8 cellular contexts compared by ENCODE assay signal in the genomic region with DNA sequence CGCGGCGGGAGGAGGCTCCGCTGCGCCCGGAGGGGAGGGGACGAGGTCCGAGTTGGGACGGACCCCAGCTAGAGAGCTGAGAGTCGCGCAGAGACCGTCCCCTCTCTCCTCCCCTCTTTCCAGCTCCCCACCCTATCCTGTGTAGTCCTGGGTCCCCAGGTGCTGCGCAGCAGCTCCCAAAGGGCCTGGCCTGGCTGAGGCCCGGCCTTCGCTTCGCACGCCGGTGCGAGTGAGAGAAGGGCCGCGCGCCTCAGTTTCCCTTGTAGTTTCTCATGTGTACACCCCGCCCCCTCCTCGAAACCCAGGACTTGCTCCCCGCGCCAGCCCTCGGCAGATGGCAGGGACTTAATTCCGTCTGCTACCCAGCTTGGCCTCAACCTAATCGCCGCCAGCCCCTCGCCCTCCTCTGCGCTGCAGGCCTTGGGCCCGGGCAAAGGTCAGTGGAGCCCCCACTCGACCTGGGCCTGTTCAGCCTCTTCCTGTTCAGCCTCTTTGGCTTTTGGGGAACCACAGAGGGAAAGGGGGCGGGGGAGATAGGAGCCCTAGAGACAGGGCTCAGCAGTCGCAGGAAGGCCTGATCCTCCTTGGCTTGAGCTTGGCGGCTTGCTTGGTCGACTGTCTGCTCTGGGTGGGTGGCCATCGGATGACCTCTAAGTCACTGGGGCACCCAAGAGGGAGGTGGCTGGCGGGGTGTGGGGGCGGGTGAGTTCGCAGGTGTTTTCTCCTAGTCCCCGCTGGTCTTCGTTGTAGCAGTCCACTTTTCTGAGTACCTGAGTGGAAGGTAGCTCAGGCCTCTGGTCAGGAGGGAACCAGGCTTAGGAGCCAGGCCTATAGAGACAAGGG. TPM values are rescaled to one million over a fixed set of nuclear protein-coding genes. Genes with fewer than 3 reads are reported as not detected.
DNase-seq lines count a peak whose midpoint lies in the region; ATAC-seq and TF ChIP-seq lines count a peak whose summit lies in the region.

No MANE protein-coding gene starts in this region.

- peaks cover 0 to 7% (median 3%) of the 10 kb centered on the region in 5 donors for H3K36me3 Mint-ChIP-seq in naive thymus-derived CD4-positive, alpha-beta T cell

- H3K27ac Mint-ChIP-seq in naive thymus-derived CD4-positive, alpha-beta T cell: peak overlapping the region; percentile 72 to 99 (median 91)

- CTCF ChIA-PET in naive thymus-derived CD4-positive, alpha-beta T cell (lab: Charles Lee): interaction anchor here (0.6 to 1.2 kb wide), 2 partner anchors 58 to 93 kb away, joined by 3 read pairs; a partner anchor contains a TSS

- no peak for ATAC-seq in naive thymus-derived CD4-positive, alpha-beta T cell
- ATAC-seq in HG02973 (IDR thresholded peaks at IDR 0.05; ENCODE audit: unreplicated experiment) (no peak), GM18870 (IDR thresholded peaks at IDR 0.05; ENCODE audit: unreplicated experiment) (no peak)

- H3K4me3 ChIP-seq in LNCaP clone FGC (ENCODE audit: low read depth, low read length): peak overlapping the region; percentile 96
- peak overlapping the region; percentile 75 to 80 for H3K4me3 ChIP-seq in esophagus (ENCODE audit: low read depth in 1 of 2, low read length in 2 of 2)
- H3K4me3 ChIP-seq in naive thymus-derived CD4-positive, alpha-beta T cell (ENCODE audit: low read length): peak overlapping the region; percentile 96

- peak; percentile 3 for DNase-seq in NCI-H1436 (lab: John Stamatoyannopoulos, UW)
- DNase-seq in NCI-H1436 treated with DMSO at 0.1 percent for 48 hours (lab: John Stamatoyannopoulos, UW): no peak
- no peak for DNase-seq in LNCaP clone FGC (ENCODE audit: low read depth)
- peak; percentile 16 to 33 for DNase-seq in activated CD4-positive, alpha-beta T cell treated with anti-CD3 and anti-CD28 coated beads, Interleukin-2, amount 50 U/mL, for 48 hours
- peak; percentile 15 to 37 (median 27) for DNase-seq in naive thymus-derived CD4-positive, alpha-beta T cell

- no peaks in the 10 kb centered on the region for H3K27me3 Mint-ChIP-seq in naive thymus-derived CD4-positive, alpha-beta T cell

- H3K4me3 Mint-ChIP-seq in naive thymus-derived CD4-positive, alpha-beta T cell: peak overlapping the region; percentile 90 to 100 (median 96)

- peak overlapping the region; percentile 100 for H3K27ac ChIP-seq in esophagus (ENCODE audit: low read depth in 2 of 2, low read length in 1 of 2)
- H3K27ac ChIP-seq in naive thymus-derived CD4-positive, alpha-beta T cell (ENCODE audit: low read depth, low read length): peak overlapping the region; percentile 87

- peaks cover 19 to 42% (median 27%) of the 10 kb centered on the region in 7 donors for H3K4me1 Mint-ChIP-seq in naive thymus-derived CD4-positive, alpha-beta T cell

- TF ChIP-seq CTCF in LNCaP clone FGC (IDR thresholded peaks at IDR 0.05; ENCODE audit: control insufficient read depth, extremely low read depth, insufficient read depth): no peak

- no peaks in the 10 kb centered on the region for H3K9me3 ChIP-seq in esophagus (ENCODE audit: control insufficient read depth in 2 of 2, insufficient read depth in 1 of 2, low read depth in 1 of 2, low read length in 1 of 2)
- H3K9me3 ChIP-seq in naive thymus-derived CD4-positive, alpha-beta T cell (ENCODE audit: control insufficient read depth in 2 of 3, low read length in 3 of 3): no peaks in the 10 kb centered on the region

- intact Hi-C loops in naive thymus-derived CD4-positive, alpha-beta T cell (cut with micrococcal nuclease): loop anchor here (1.0 to 10.0 kb wide), 8 partner anchors 18 to 329 kb away; a partner anchor contains a TSS

- WGBS in esophagus, 2 donors: 4 to 5% methylated on average over 44 of the region's 44 CpGs

- H3K9me3 Mint-ChIP-seq in naive thymus-derived CD4-positive, alpha-beta T cell: no peaks in the 10 kb centered on the region

- no peaks in the 10 kb centered on the region for H3K27me3 ChIP-seq in esophagus (ENCODE audit: control insufficient read depth in 1 of 2, insufficient read depth in 2 of 2, low read length in 2 of 2)
- no peaks in the 10 kb centered on the region for H3K27me3 ChIP-seq in naive thymus-derived CD4-positive, alpha-beta T cell (ENCODE audit: control insufficient read depth in 2 of 2, insufficient read depth in 2 of 2, low read length in 2 of 2)

- POLR2A ChIA-PET in naive thymus-derived CD4-positive, alpha-beta T cell (lab: Charles Lee): interaction anchor here (0.8 to 1.4 kb wide), 7 partner anchors 12 to 126 kb away, joined by 3 to 7 read pairs (median 3); a partner anchor contains a TSS

- peaks cover 16 to 17% of the 10 kb centered on the region in 2 donors for H3K36me3 ChIP-seq in esophagus (ENCODE audit: control insufficient read depth in 2 of 2, insufficient read depth in 2 of 2, low read length in 1 of 2)
- peaks cover 0 to 30% (median under 1%) of the 10 kb centered on the region in 3 experiments for H3K36me3 ChIP-seq in naive thymus-derived CD4-positive, alpha-beta T cell (ENCODE audit: control insufficient read depth in 2 of 3, insufficient read depth in 3 of 3, low read length in 3 of 3)

- peaks cover 0 to 10% of the 10 kb centered on the region in 2 donors for H3K4me1 ChIP-seq in esophagus (ENCODE audit: control insufficient read depth in 2 of 2, insufficient read depth in 2 of 2, low read length in 1 of 2)
- peaks cover 10 to 11% of the 10 kb centered on the region in 2 donors for H3K4me1 ChIP-seq in naive thymus-derived CD4-positive, alpha-beta T cell (ENCODE audit: control insufficient read depth in 2 of 2, insufficient read depth in 2 of 2, low read length in 2 of 2)

RNA-seq across cellular contexts. Expression of a gene that starts 1.0 kb away (rescaled TPM):
- polyA plus RNA-seq in esophagus: 10 to 100 TPM in 1 of 2 donors, 1 to 10 TPM in 1; 8.0 to 11.4 TPM
- 10 to 100 TPM; 30.4 to 38.1 (median 32.3) TPM for total RNA-seq in naive thymus-derived CD4-positive, alpha-beta T cell
- polyA plus RNA-seq in naive thymus-derived CD4-positive, alpha-beta T cell: 1 to 10 TPM; 1.1 to 1.5 TPM

RNA-seq across cellular contexts. Expression of a gene that starts 28.6 kb away (rescaled TPM):
- polyA plus RNA-seq in esophagus: 100 to 1,000 TPM; 127 to 168 TPM
- total RNA-seq in naive thymus-derived CD4-positive, alpha-beta T cell: 100 to 1,000 TPM in 3 of 5 experiments, 10 to 100 TPM in 2; 72.0 to 193 (median 126) TPM
- 100 to 1,000 TPM; 239 to 258 TPM for polyA plus RNA-seq in naive thymus-derived CD4-positive, alpha-beta T cell

RNA-seq across cellular contexts. Expression of a gene that starts 44.1 kb away (rescaled TPM):
- 10 to 100 TPM; 22.3 to 28.6 TPM for polyA plus RNA-seq in esophagus
- 10 to 100 TPM; 64.0 to 91.9 (median 76.3) TPM for total RNA-seq in naive thymus-derived CD4-positive, alpha-beta T cell
- 10 to 100 TPM; 48.5 to 76.7 TPM for polyA plus RNA-seq in naive thymus-derived CD4-positive, alpha-beta T cell

Comparison
In these comparisons a context has a peak if more than half of its experiments do, and no peak if none do; other contexts are left out.
1. DNase-seq: peak in NCI-H1436 (single experiment), activated CD4-positive, alpha-beta T cell treated with anti-CD3 and anti-CD28 coated beads, Interleukin-2, amount 50 U/mL, for 48 hours (2 of 2) and naive thymus-derived CD4-positive, alpha-beta T cell (9 of 9); none in NCI-H1436 treated with DMSO at 0.1 percent for 48 hours (single experiment) and LNCaP clone FGC (single experiment).
2. Peak in every context shown above with its lines, with median percentiles within 50 percentile points of each other: H3K4me3 ChIP-seq.